Comparison of ENCODE assay signal across 1 cellular context in genomic region chr15:35701402-35702046, GRCh38.
TF ChIP-seq lines count a peak whose summit lies in the region.

No MANE protein-coding gene starts in this region.

TF ChIP-seq in HEK293, 187 proteins besides CTCF, POLR2A, EP300 and RAD21 (continued from another document):
- TF ChIP-seq TSHZ1 (tag by site-specific recombination; IDR thresholded peaks at IDR 0.05; ENCODE audit: borderline replicate concordance): no peak
